Comparison of ENCODE assay signal across 8 cellular contexts in genomic region chr19:1026189-1027019, GRCh38. TPM values are rescaled to one million over a fixed set of nuclear protein-coding genes. Genes with fewer than 3 reads are reported as not detected.
A peak's percentile ranks its signal among the peaks of the same experiment; 100 is the strongest.
DNase-seq lines count a peak whose midpoint lies in the region; ATAC-seq and TF ChIP-seq lines count a peak whose summit lies in the region.

Gene CNN2, plus strand, starts transcription at chr19:1026608. Its CDS starts 54 bp downstream, at chr19:1026662.

- peak in 1 of 2 donors; percentile 75 for TF ChIP-seq EP300 in tibial nerve (IDR thresholded peaks at IDR 0.05)

- H3K4me1 ChIP-seq in PC-3 (ENCODE audit: insufficient read depth, low read length) (no peaks in the 10 kb centered on the region; the same call in 1 of the 2 replicates), tibial nerve (peaks cover 0 to 63% (median 16%) of the 10 kb centered on the region in 4 donors)

- peak; percentile 66 for DNase-seq in PC-3
- peak; percentile 73 for DNase-seq in fibroblast of gingiva (ENCODE audit: low read depth)
- DNase-seq in natural killer cell, result peak; percentile 61
- peak; percentile 61 to 71 for DNase-seq in tibial nerve (ENCODE audit: low spot score in 2 of 2)

- CTCF ChIA-PET in PC-3 (lab: Charles Lee), result no interaction called here

- ATAC-seq in HG02840 (IDR thresholded peaks at IDR 0.05; ENCODE audit: low FRiP score, unreplicated experiment) (peak; percentile 53), PC-3 (peak; percentile 76), natural killer cell (peak; percentile 46 to 70 (median 48)), HG03175 (IDR thresholded peaks at IDR 0.05; ENCODE audit: unreplicated experiment) (no peak)
- peak; percentile 77 for ATAC-seq in activated T-helper 17 cell treated with anti-CD3 and anti-CD28 coated beads, Interleukin-2, amount 50 U/mL, for 72 hours (replicated peaks)

- peaks cover 26% of the 10 kb centered on the region for H3K36me3 Mint-ChIP-seq in activated T-helper 17 cell treated with anti-CD3 and anti-CD28 coated beads, Interleukin-2, amount 50 U/mL, for 72 hours (ENCODE audit: low read depth)
- no peaks in the 10 kb centered on the region for H3K36me3 Mint-ChIP-seq in natural killer cell

- intact Hi-C loops in PC-3 (cut with micrococcal nuclease) (loop anchor here (5.0 kb wide), 1 partner anchor 76 kb away; the partner anchor contains the start of gene GPX4), natural killer cell (cut with micrococcal nuclease) (no loop called here)

- H3K36me3 ChIP-seq in PC-3 (ENCODE audit: low read depth, low read length), result no peaks in the 10 kb centered on the region
- no peaks in the 10 kb centered on the region for H3K36me3 ChIP-seq in tibial nerve

- no peaks in the 10 kb centered on the region for H4K20me1 ChIP-seq in PC-3 (ENCODE audit: low read length)

- no peaks in the 10 kb centered on the region for H3K27me3 ChIP-seq in PC-3 (ENCODE audit: low read length)
- peaks cover 0 to 25% of the 10 kb centered on the region in 2 donors for H3K27me3 ChIP-seq in tibial nerve

- TF ChIP-seq POLR2A in GM10847 (IDR thresholded peaks at IDR 0.05; ENCODE audit: extremely low read depth, insufficient read length) (peak; percentile 69), tibial nerve (IDR thresholded peaks at IDR 0.05) (peak in 1 of 2 donors; percentile 85)

- 0% methylated on average over 31 to 40 of the region's 72 CpGs for WGBS in tibial nerve, 2 donors

- H3K27ac ChIP-seq in PC-3 (ENCODE audit: low read length) (no peak within 1 kb of the TSS), tibial nerve (peak within 1 kb of the TSS; percentile 84 to 95 (median 92))

- H3K4me3 ChIP-seq in PC-3 (ENCODE audit: low read length) (peak within 1 kb of the TSS; percentile 95), tibial nerve (peak within 1 kb of the TSS; percentile 61 to 82 (median 72))

- H3F3A ChIP-seq in PC-3 (ENCODE audit: low read length, unreplicated experiment), result no peaks in the 10 kb centered on the region

- peak within 1 kb of the TSS; percentile 64 for H3K9ac ChIP-seq in PC-3 (ENCODE audit: low read length)

- peak within 1 kb of the TSS; percentile 93 for H3K4me3 Mint-ChIP-seq in activated T-helper 17 cell treated with anti-CD3 and anti-CD28 coated beads, Interleukin-2, amount 50 U/mL, for 72 hours
- peak within 1 kb of the TSS; percentile 94 for H3K4me3 Mint-ChIP-seq in natural killer cell

- H3K4me2 ChIP-seq in PC-3 (ENCODE audit: low read length), result peak within 1 kb of the TSS; percentile 92

- H3K4me1 Mint-ChIP-seq in activated T-helper 17 cell treated with anti-CD3 and anti-CD28 coated beads, Interleukin-2, amount 50 U/mL, for 72 hours, result peaks cover 14% of the 10 kb centered on the region
- peaks cover 23 to 31% of the 10 kb centered on the region in 2 donors for H3K4me1 Mint-ChIP-seq in natural killer cell

- TF ChIP-seq CTCF in PC-3 (conservative IDR thresholded peaks at IDR 0.05; ENCODE audit: low read depth, low read length), result no peak
- TF ChIP-seq CTCF in natural killer cell (IDR thresholded peaks at IDR 0.05), result no peak
- TF ChIP-seq CTCF in tibial nerve (IDR thresholded peaks at IDR 0.05), result no peak

- H2AFZ ChIP-seq in PC-3 (ENCODE audit: low read length), result peak within 1 kb of the TSS; percentile 89

- TSS peak; percentile 81 for BruUV-seq in PC-3 (replicated peaks; lab: Mats Ljungman, UMichigan)

- peaks cover 37% of the 10 kb centered on the region for H3K79me2 ChIP-seq in PC-3 (ENCODE audit: low read length)

- H3K9me3 Mint-ChIP-seq in activated T-helper 17 cell treated with anti-CD3 and anti-CD28 coated beads, Interleukin-2, amount 50 U/mL, for 72 hours, result no peaks in the 10 kb centered on the region
- H3K9me3 Mint-ChIP-seq in natural killer cell, result no peaks in the 10 kb centered on the region

- POLR2A ChIA-PET in PC-3 (lab: Charles Lee; ENCODE audit: unreplicated experiment), result interaction anchor here (0.5 to 0.7 kb wide), 7 partner anchors 19 to 430 kb away, joined by 3 to 15 read pairs (median 5); no protein-coding TSS in a partner anchor

- no peaks in the 10 kb centered on the region for H3K9me3 ChIP-seq in PC-3 (ENCODE audit: low read length)
- H3K9me3 ChIP-seq in tibial nerve, result no peaks in the 10 kb centered on the region

- no peaks in the 10 kb centered on the region for H3K9me2 ChIP-seq in PC-3 (replicated peaks; ENCODE audit: low read length)

- H3K27ac Mint-ChIP-seq in activated T-helper 17 cell treated with anti-CD3 and anti-CD28 coated beads, Interleukin-2, amount 50 U/mL, for 72 hours, result peak within 1 kb of the TSS; percentile 85
- H3K27ac Mint-ChIP-seq in natural killer cell, result peak within 1 kb of the TSS; percentile 84 to 88

- no peaks in the 10 kb centered on the region for H3K27me3 Mint-ChIP-seq in activated T-helper 17 cell treated with anti-CD3 and anti-CD28 coated beads, Interleukin-2, amount 50 U/mL, for 72 hours
- no peaks in the 10 kb centered on the region for H3K27me3 Mint-ChIP-seq in natural killer cell (ENCODE audit: low read depth in 2 of 2)

RNA-seq across cellular contexts. Expression of gene CNN2, which starts in this region (rescaled TPM):
- total RNA-seq in PC-3 (2014; rRNA removed) (97.9 and 107 TPM in 2 replicates), natural killer cell (100 to 1,000 TPM; 163 to 276 (median 179) TPM), tibial nerve (100 to 1,000 TPM in 1 of 4 donors, 10 to 100 TPM in 3; 69.9 to 122 (median 79.4) TPM)
- 100 to 1,000 TPM; 152 to 246 TPM for total RNA-seq in activated T-helper 17 cell treated with anti-CD3 and anti-CD28 coated beads, Interleukin-2, amount 50 U/mL, for 72 hours
